8 cellular contexts compared by ENCODE assay signal in the genomic region with DNA sequence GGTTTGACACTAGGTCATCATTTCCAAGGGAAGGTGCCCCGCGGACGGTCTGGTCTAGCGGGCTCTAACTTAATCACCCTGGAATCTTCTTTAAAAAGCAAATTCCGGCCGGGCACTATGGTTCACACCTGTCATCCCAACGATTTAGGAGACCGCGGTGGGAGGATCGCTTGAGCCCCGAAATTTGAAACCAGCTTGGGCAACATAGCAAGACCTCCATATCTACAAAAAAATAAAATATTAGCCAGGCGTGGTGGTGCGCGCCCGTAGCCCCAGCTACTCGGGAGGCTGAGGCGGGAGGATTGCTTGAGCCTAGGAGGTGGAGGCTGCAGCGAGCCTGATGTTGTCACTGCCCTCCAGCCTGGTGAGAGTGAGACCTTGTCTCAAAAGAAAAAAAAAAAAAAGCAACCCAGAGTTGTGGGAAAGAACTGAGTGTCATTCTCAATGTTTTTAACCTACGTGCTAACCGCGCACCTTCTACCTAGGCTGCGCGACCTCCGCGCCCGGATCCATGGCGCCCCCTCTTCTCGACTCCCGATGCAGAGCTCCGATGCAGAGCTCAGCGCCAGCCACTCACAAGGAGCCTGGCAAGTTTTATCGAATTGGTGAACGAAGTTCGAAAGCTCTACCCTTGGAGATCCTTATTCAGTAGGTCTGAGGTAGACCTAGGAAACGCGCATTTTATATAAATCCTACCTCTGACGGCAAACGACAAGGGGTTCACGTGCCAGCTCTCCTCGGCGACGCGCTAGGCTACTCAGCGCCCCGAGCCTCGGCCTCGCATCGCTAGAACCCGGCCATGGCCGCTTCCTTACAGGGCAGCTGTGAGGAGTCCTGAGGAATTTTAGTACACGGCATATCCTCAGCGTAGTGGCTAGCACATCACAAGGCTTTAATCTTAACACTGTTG. TPM values are rescaled to one million over a fixed set of nuclear protein-coding genes. Genes with fewer than 3 reads are reported as not detected.
DNase-seq lines count a peak whose midpoint lies in the region; ATAC-seq and TF ChIP-seq lines count a peak whose summit lies in the region.

No MANE protein-coding gene starts in this region.

- no peak overlapping the region for H2BK120ac ChIP-seq in trophoblast cell (ENCODE audit: insufficient read depth, low read length, poor library complexity)

- no peak overlapping the region for H3K23ac ChIP-seq in trophoblast cell (ENCODE audit: low read length)

- peak overlapping the region; percentile 40 for H3K27ac ChIP-seq in CD4-positive, alpha-beta T cell (ENCODE audit: low read depth, low read length)
- H3K27ac ChIP-seq in foreskin keratinocyte (peak overlapping the region; percentile 37), trophoblast cell (ENCODE audit: low read depth, low read length) (peak overlapping the region; percentile 3)

- H3K9me3 ChIP-seq in CD4-positive, alpha-beta T cell (ENCODE audit: control insufficient read depth, low read length), result no peaks in the 10 kb centered on the region
- no peaks in the 10 kb centered on the region for H3K9me3 ChIP-seq in trophoblast cell (ENCODE audit: insufficient read depth, low read depth, low read length)

- H3K27me3 ChIP-seq in CD4-positive, alpha-beta T cell (ENCODE audit: control insufficient read depth, insufficient read depth, low read length), result no peaks in the 10 kb centered on the region
- H3K27me3 ChIP-seq in foreskin keratinocyte (no peaks in the 10 kb centered on the region), trophoblast cell (ENCODE audit: insufficient read depth, low read length) (no peaks in the 10 kb centered on the region)

- peaks cover 25% of the 10 kb centered on the region for H3K4me1 Mint-ChIP-seq in CD4-positive, alpha-beta T cell (ENCODE audit: low read depth)
- peaks cover 34% of the 10 kb centered on the region for H3K4me1 Mint-ChIP-seq in activated CD8-positive, alpha-beta T cell treated with anti-CD3 and anti-CD28 coated beads, Interleukin-2, amount 10 ng/mL, durations not matched to agents 7 days and 5 days (ENCODE audit: low read depth)

- whole genome bisulfite sequencing in trophoblast cell (ENCODE audit: extremely low coverage, insufficient coverage, insufficient read length), result no CpG with 5 or more reads among the region's 52 CpGs

- H2BK5ac ChIP-seq in trophoblast cell (ENCODE audit: low read depth, low read length, poor library complexity), result no peak overlapping the region

- no peak overlapping the region for H3K4ac ChIP-seq in trophoblast cell (ENCODE audit: low read depth, low read length)

- no peaks in the 10 kb centered on the region for H3K27me3 Mint-ChIP-seq in CD4-positive, alpha-beta T cell
- H3K27me3 Mint-ChIP-seq in activated CD8-positive, alpha-beta T cell treated with anti-CD3 and anti-CD28 coated beads, Interleukin-2, amount 10 ng/mL, durations not matched to agents 7 days and 5 days (ENCODE audit: low read depth), result peaks cover 10% of the 10 kb centered on the region

- peak overlapping the region; percentile 31 for H3K9ac ChIP-seq in trophoblast cell (ENCODE audit: low read length)

- intact Hi-C loops in CD4-positive, alpha-beta T cell (cut with DNase I, micrococcal nuclease), result loop anchor here (1.0 to 10.0 kb wide), 10 partner anchors 142 to 1194 kb away; partner anchors contain the start of genes RALBP1 (in 2 of the 2), ANKRD12 (in 1 of the 2), MTCL1 (in 1 of the 2) and NAPG (in 1 of the 2)

- no peaks in the 10 kb centered on the region for H3K9me3 Mint-ChIP-seq in CD4-positive, alpha-beta T cell
- no peaks in the 10 kb centered on the region for H3K9me3 Mint-ChIP-seq in activated CD8-positive, alpha-beta T cell treated with anti-CD3 and anti-CD28 coated beads, Interleukin-2, amount 10 ng/mL, durations not matched to agents 7 days and 5 days (ENCODE audit: insufficient read depth)

- peak overlapping the region; percentile 4 for H4K8ac ChIP-seq in trophoblast cell (ENCODE audit: low read depth, low read length)

- H3K36me3 ChIP-seq in trophoblast cell (ENCODE audit: control insufficient read depth in 1 of 2, insufficient read depth in 2 of 2, low read length in 2 of 2), result peaks cover 1 to 2% of the 10 kb centered on the region in 2 experiments

- peak overlapping the region; percentile 1 for H3K14ac ChIP-seq in trophoblast cell (ENCODE audit: low read length)

- no peak overlapping the region for H2AK5ac ChIP-seq in trophoblast cell (ENCODE audit: low read length)

- H2BK12ac ChIP-seq in trophoblast cell (ENCODE audit: low read length), result no peak overlapping the region

- peak overlapping the region; percentile 95 for H3K4me3 Mint-ChIP-seq in CD4-positive, alpha-beta T cell
- H3K4me3 Mint-ChIP-seq in activated CD8-positive, alpha-beta T cell treated with anti-CD3 and anti-CD28 coated beads, Interleukin-2, amount 10 ng/mL, durations not matched to agents 7 days and 5 days, result peak overlapping the region; percentile 86

- peak overlapping the region; percentile 88 for H3K27ac Mint-ChIP-seq in CD4-positive, alpha-beta T cell
- peak overlapping the region; percentile 64 for H3K27ac Mint-ChIP-seq in activated CD8-positive, alpha-beta T cell treated with anti-CD3 and anti-CD28 coated beads, Interleukin-2, amount 10 ng/mL, durations not matched to agents 7 days and 5 days

- CTCF ChIA-PET in CD4-positive, alpha-beta T cell (lab: Charles Lee), result interaction anchor here (1.2 to 1.6 kb wide), 4 partner anchors 22 to 260 kb away, joined by 3 to 7 read pairs (median 6); partner anchors contain the start of gene RALBP1
- CTCF ChIA-PET in activated CD8-positive, alpha-beta T cell treated with anti-CD3 and anti-CD28 coated beads, Interleukin-2, amount 10 ng/mL, durations not matched to agents 7 days and 5 days (lab: Charles Lee), result interaction anchor here (0.8 to 1.8 kb wide), 4 partner anchors 143 to 260 kb away, joined by 3 to 7 read pairs (median 4); no protein-coding TSS in a partner anchor

- POLR2A ChIA-PET in CD4-positive, alpha-beta T cell (lab: Charles Lee), result interaction anchor here (0.6 to 2.0 kb wide), 11 partner anchors 30 to 725 kb away, joined by 3 to 24 read pairs (median 8); partner anchors contain the start of genes ANKRD12, RAB12, RALBP1 and VAPA
- POLR2A ChIA-PET in activated CD8-positive, alpha-beta T cell treated with anti-CD3 and anti-CD28 coated beads, Interleukin-2, amount 10 ng/mL, durations not matched to agents 7 days and 5 days (lab: Charles Lee), result interaction anchor here (1.2 kb wide), 1 partner anchor 197 kb away, joined by 4 read pairs; the partner anchor contains the start of gene ANKRD12

- H3K4me1 ChIP-seq in foreskin keratinocyte (peaks cover 6% of the 10 kb centered on the region), trophoblast cell (ENCODE audit: control insufficient read depth in 1 of 2, insufficient read depth in 2 of 2, low read length in 2 of 2) (no peaks in the 10 kb centered on the region)

- H3K4me3 ChIP-seq in trophoblast cell (ENCODE audit: low read depth, low read length), result peak overlapping the region; percentile 67

- peak overlapping the region; percentile 67 for H2AFZ ChIP-seq in trophoblast cell (ENCODE audit: insufficient read depth, low read length, poor library complexity)

- peaks cover 16% of the 10 kb centered on the region for H3K36me3 Mint-ChIP-seq in CD4-positive, alpha-beta T cell (ENCODE audit: low read depth)
- H3K36me3 Mint-ChIP-seq in activated CD8-positive, alpha-beta T cell treated with anti-CD3 and anti-CD28 coated beads, Interleukin-2, amount 10 ng/mL, durations not matched to agents 7 days and 5 days (ENCODE audit: low read depth), result peaks cover 9% of the 10 kb centered on the region

- peaks cover 5% of the 10 kb centered on the region for H3K79me2 ChIP-seq in trophoblast cell (ENCODE audit: control insufficient read depth, insufficient read depth, low read length, poor library complexity)

- peak overlapping the region; percentile 79 for H3K4me2 ChIP-seq in trophoblast cell (ENCODE audit: low read length)

- H4K12ac ChIP-seq in trophoblast cell (ENCODE audit: low read depth, low read length), result no peak overlapping the region

- no peak overlapping the region for H4K91ac ChIP-seq in trophoblast cell (ENCODE audit: low read depth, low read length)

- peak; percentile 34 for ATAC-seq in CD4-positive, alpha-beta T cell (ENCODE audit: poor library complexity)
- ATAC-seq in GM19395 (IDR thresholded peaks at IDR 0.05; ENCODE audit: unreplicated experiment), result peak; percentile 53
- ATAC-seq in HG03432 (IDR thresholded peaks at IDR 0.05; ENCODE audit: unreplicated experiment), result peak; percentile 46
- ATAC-seq in activated CD8-positive, alpha-beta T cell treated with anti-CD3 and anti-CD28 coated beads, Interleukin-2, amount 10 ng/mL, durations not matched to agents 7 days and 5 days, result peak; percentile 42
- peak; percentile 60 for ATAC-seq in foreskin keratinocyte

- no peak for TF ChIP-seq CTCF in CD4-positive, alpha-beta T cell (IDR thresholded peaks at IDR 0.05)
- no peak for TF ChIP-seq CTCF in foreskin keratinocyte (conservative IDR thresholded peaks at IDR 0.05)

- H3K18ac ChIP-seq in trophoblast cell (ENCODE audit: low read length), result no peak overlapping the region

- H3K79me1 ChIP-seq in trophoblast cell (ENCODE audit: low read length), result peaks cover 6% of the 10 kb centered on the region

- peak in 3 of 10 experiments; percentile 1 to 24 (median 2) for DNase-seq in CD4-positive, alpha-beta T cell
- no peak for DNase-seq in activated CD8-positive, alpha-beta T cell treated with anti-CD3 and anti-CD28 coated beads, Interleukin-2, amount 10 ng/mL, durations not matched to agents 7 days and 5 days
- no peak for DNase-seq in foreskin keratinocyte
- DNase-seq in trophoblast cell, result peak; percentile 12 to 41
- DNase-seq in putamen (ENCODE audit: low spot score), result no peak
- DNase-seq in AG08396 (ENCODE audit: low spot score), result no peak

RNA-seq across cellular contexts. Expression of gene TWSG1, which starts 0.9 kb away (rescaled TPM):
- total RNA-seq in CD4-positive, alpha-beta T cell, result 1 to 10 TPM; 2.8 TPM
- total RNA-seq in activated CD8-positive, alpha-beta T cell treated with anti-CD3 and anti-CD28 coated beads, Interleukin-2, amount 10 ng/mL, durations not matched to agents 7 days and 5 days, result 1 to 10 TPM; 7.8 to 8.9 TPM
- total RNA-seq in foreskin keratinocyte, result 42.3 and 47.3 TPM in 2 replicates
- polyA plus RNA-seq in foreskin keratinocyte, result 14.6 and 18.9 TPM in 2 replicates
- polyA plus RNA-seq in trophoblast cell (2013), result 33.8 and 36.5 TPM in 2 replicates

Comparison
In these comparisons a context has a peak if more than half of its experiments do, and no peak if none do; other contexts are left out.
1. DNase-seq: peak in trophoblast cell (2 of 2); none in activated CD8-positive, alpha-beta T cell treated with anti-CD3 and anti-CD28 coated beads, Interleukin-2, amount 10 ng/mL, durations not matched to agents 7 days and 5 days (single experiment), foreskin keratinocyte (0 of 2), putamen (single experiment) and AG08396 (single experiment).
2. Peak in every context shown above with its lines, with median percentiles within 50 percentile points of each other: ATAC-seq and H3K27ac ChIP-seq.